9 cellular contexts compared by ENCODE assay signal in genomic region chr9:35618325-35618727, GRCh38. TPM values are rescaled to one million over a fixed set of nuclear protein-coding genes. Genes with fewer than 3 reads are reported as not detected.
A peak's percentile ranks its signal among the peaks of the same experiment; 100 is the strongest.
DNase-seq lines count a peak whose midpoint lies in the region; ATAC-seq and TF ChIP-seq lines count a peak whose summit lies in the region.
"Had no signal": no experiment of that assay in that cellular context is flagged by ENCODE, and none has a peak within 500 bp of the region (broad histone marks: within the 10 kb centered on the region; RNA-seq: fewer than 3 reads in every experiment).

Gene CD72 (minus strand): TSS chr9:35618413. CDS start chr9:35618303, 110 bp downstream.

- no peak within 1 kb of the TSS for H2BK5ac ChIP-seq in IMR-90 (ENCODE audit: low read depth, low read length, poor library complexity, severe bottlenecking)

- H3K4me1 ChIP-seq in BLaER1 (peaks cover 97% of the 10 kb centered on the region), IMR-90 (ENCODE audit: control insufficient read depth, insufficient read depth, low read length) (no peaks in the 10 kb centered on the region), muscle layer of duodenum (ENCODE audit: control insufficient read depth in 1 of 2, insufficient read depth in 2 of 2, low read length in 2 of 2) (peaks cover 0 to 8% of the 10 kb centered on the region in 2 donors)

- no peaks in the 10 kb centered on the region for H3K9me3 ChIP-seq in BLaER1
- H3K9me3 ChIP-seq in IMR-90 (ENCODE audit: control insufficient read depth, insufficient read depth, low read length), result no peaks in the 10 kb centered on the region; the same call in 1 of the 2 replicates
- no peaks in the 10 kb centered on the region for H3K9me3 ChIP-seq in muscle layer of duodenum (ENCODE audit: control insufficient read depth in 1 of 2, low read length in 2 of 2)

- no peaks in the 10 kb centered on the region for H3K9me1 ChIP-seq in IMR-90 (ENCODE audit: insufficient read depth, low read length)

- peak within 1 kb of the TSS; percentile 87 to 90; a peak in 3 of 4 replicates for H4K8ac ChIP-seq in IMR-90 (ENCODE audit: low read depth in 2 of 2, low read length in 2 of 2)

- H4K5ac ChIP-seq in IMR-90 (ENCODE audit: low read depth, low read length), result peak within 1 kb of the TSS; percentile 49; the same call in 1 of the 2 replicates

- H3K14ac ChIP-seq in IMR-90 (replicated peaks; ENCODE audit: low read depth, low read length), result 0 out of 2 replicates have a peak within 1 kb of the TSS, but pooled peaks have one; percentile 29

- no peak for TF ChIP-seq POLR2A in IMR-90 (IDR thresholded peaks at IDR 0.05; ENCODE audit: low read depth, low read length)

- POLR2A ChIA-PET in IMR-90 (lab: Charles Lee; ENCODE audit: unreplicated experiment), result no interaction called here

- no peak within 1 kb of the TSS for H2BK120ac ChIP-seq in IMR-90 (ENCODE audit: low read depth, low read length)

- H3K18ac ChIP-seq in IMR-90 (ENCODE audit: low read depth, low read length), result no peak within 1 kb of the TSS

- CTCF ChIA-PET in IMR-90 (lab: Yijun Ruan, JAX), result no interaction called here

- H3K36me3 ChIP-seq in BLaER1 (peaks cover 29% of the 10 kb centered on the region), IMR-90 (ENCODE audit: control insufficient read depth, insufficient read depth, low read length) (no peaks in the 10 kb centered on the region), muscle layer of duodenum (ENCODE audit: control insufficient read depth in 1 of 2, insufficient read depth in 2 of 2, low read length in 2 of 2) (no peaks in the 10 kb centered on the region)

- no peak within 1 kb of the TSS for H2AK9ac ChIP-seq in IMR-90 (replicated peaks; ENCODE audit: low read depth, low read length, poor library complexity)

- H3K27ac ChIP-seq in BLaER1, result peak within 1 kb of the TSS; percentile 98
- H3K27ac ChIP-seq in IMR-90 (ENCODE audit: insufficient read depth, low read length), result no peak within 1 kb of the TSS
- no peak within 1 kb of the TSS for H3K27ac ChIP-seq in muscle layer of duodenum (ENCODE audit: low read length)

- peak within 1 kb of the TSS; percentile 94 for H2AFZ ChIP-seq in IMR-90 (replicated peaks; ENCODE audit: low read length, poor library complexity)

- H3K4me3 ChIP-seq in BLaER1 (peak within 1 kb of the TSS; percentile 77), IMR-90 (ENCODE audit: insufficient read depth, low read depth, low read length) (peak within 1 kb of the TSS; percentile 43), choroid plexus epithelial cell (ENCODE audit: low read depth, low read length) (peak within 1 kb of the TSS; percentile 39), muscle layer of duodenum (ENCODE audit: low read depth in 1 of 2, low read length in 2 of 2) (peak within 1 kb of the TSS; percentile 60 to 64)

- no peak within 1 kb of the TSS for H2BK20ac ChIP-seq in IMR-90 (ENCODE audit: low read depth, low read length)

- BruUV-seq in IMR-90 (replicated peaks; lab: Mats Ljungman, UMichigan), result no TSS peak

- in situ Hi-C loops in IMR-90 (cut with MboI; ENCODE audit: low sequenced_read_pairs), result no loop called here

- H4K20me1 ChIP-seq in BLaER1 (peaks cover 34% of the 10 kb centered on the region; the same call in 1 of the 2 replicates), IMR-90 (ENCODE audit: insufficient read depth, low read length) (no peaks in the 10 kb centered on the region)

- no peak within 1 kb of the TSS for H2BK15ac ChIP-seq in IMR-90 (ENCODE audit: low read depth, low read length)

- no peak within 1 kb of the TSS for H4K91ac ChIP-seq in IMR-90 (ENCODE audit: insufficient read depth, low read depth, low read length)

- intact Hi-C loops in IMR-90 (cut with micrococcal nuclease), result no loop called here

- dilution Hi-C loops in IMR-90 (cut with HindIII; ENCODE audit: low sequenced_read_pairs, unreplicated experiment), result no loop called here

- no peak within 1 kb of the TSS for H3K56ac ChIP-seq in IMR-90 (ENCODE audit: extremely low read depth, insufficient read depth, low read length)

- H2AK5ac ChIP-seq in IMR-90 (ENCODE audit: low read depth, low read length), result no peak within 1 kb of the TSS

- peak within 1 kb of the TSS; percentile 75 for H3K23ac ChIP-seq in IMR-90 (ENCODE audit: low read depth, low read length)

- ATAC-seq in IMR-90 (ENCODE audit: low read depth), result no peak
- ATAC-seq in HG03565 (IDR thresholded peaks at IDR 0.05; ENCODE audit: unreplicated experiment), result no peak
- ATAC-seq in omental fat pad (ENCODE audit: low FRiP score), result no peak
- ATAC-seq: HCT116 had no signal

- DNase-seq in IMR-90, result no peak
- DNase-seq in choroid plexus epithelial cell (ENCODE audit: low read depth), result no peak
- no peak for DNase-seq in mucosa of gallbladder (ENCODE audit: low spot score)
- DNase-seq in HuH-7 (ENCODE audit: low spot score), result no peak
- DNase-seq in omental fat pad (ENCODE audit: low spot score), result no peak

- H3K9ac ChIP-seq in BLaER1 (peak within 1 kb of the TSS; percentile 90), IMR-90 (ENCODE audit: low read depth, low read length) (peak within 1 kb of the TSS; percentile 42)

- H3K27me3 ChIP-seq in BLaER1 (no peaks in the 10 kb centered on the region), IMR-90 (ENCODE audit: control insufficient read depth, insufficient read depth, low read length) (peaks cover 66% of the 10 kb centered on the region), muscle layer of duodenum (ENCODE audit: low read depth, low read length) (no peaks in the 10 kb centered on the region)

- no peak for TF ChIP-seq RAD21 in IMR-90 (IDR thresholded peaks at IDR 0.05; ENCODE audit: low read length)

- peak within 1 kb of the TSS; percentile 56; the same call in 1 of the 2 replicates for H3K4ac ChIP-seq in IMR-90 (ENCODE audit: low read depth, low read length)

- H3K4me2 ChIP-seq in BLaER1 (peak within 1 kb of the TSS; percentile 100), IMR-90 (ENCODE audit: low read depth, low read length) (peak within 1 kb of the TSS; percentile 84)

- TF ChIP-seq CTCF in IMR-90 (conservative IDR thresholded peaks at IDR 0.05; ENCODE audit: low read depth, low read length) (no peak), choroid plexus epithelial cell (conservative IDR thresholded peaks at IDR 0.05; ENCODE audit: low read depth, low read length) (no peak), omental fat pad (IDR thresholded peaks at IDR 0.05) (no peak)

- H3K79me1 ChIP-seq in IMR-90 (ENCODE audit: low read depth in 1 of 2, low read length in 2 of 2), result no peaks in the 10 kb centered on the region

- WGBS in IMR-90 (ENCODE audit: extremely low coverage in 2 of 2, insufficient read length in 1 of 2), 2 experiments, result no CpG with 5 or more reads among the region's 7 CpGs

TF ChIP-seq in IMR-90, 13 proteins besides CTCF, POLR2A, EP300 and RAD21:
- TF ChIP-seq NFE2L2 (IDR thresholded peaks at IDR 0.05; ENCODE audit: low read depth, low read length) (no peak), MAFK (IDR thresholded peaks at IDR 0.05; ENCODE audit: low read depth, low read length) (no peak), RFX5 (IDR thresholded peaks at IDR 0.05; ENCODE audit: low read depth, low read length) (no peak), MXI1 (IDR thresholded peaks at IDR 0.05; ENCODE audit: borderline replicate concordance, low read depth, low read length) (no peak), MAZ (IDR thresholded peaks at IDR 0.05; ENCODE audit: borderline replicate concordance, low read depth, low read length) (no peak), FOS (IDR thresholded peaks at IDR 0.05; ENCODE audit: low read depth, low read length) (no peak), SMC3 (IDR thresholded peaks at IDR 0.05; ENCODE audit: low read depth, low read length) (no peak), CHD1 (IDR thresholded peaks at IDR 0.05; ENCODE audit: low read depth, low read length) (no peak), BHLHE40 (IDR thresholded peaks at IDR 0.05; ENCODE audit: low read depth, low read length) (no peak), CEBPB (IDR thresholded peaks at IDR 0.05; ENCODE audit: low read depth, low read length) (no peak), ELK1 (IDR thresholded peaks at IDR 0.05; ENCODE audit: borderline replicate concordance, low read depth, low read length) (no peak), USF2 (IDR thresholded peaks at IDR 0.05; ENCODE audit: low read depth, low read length) (no peak), RCOR1 (IDR thresholded peaks at IDR 0.05; ENCODE audit: insufficient replicate concordance, low read length) (no peak)

RNA-seq across cellular contexts. Expression of gene CD72, which starts in this region (rescaled TPM):
- total RNA-seq in IMR-90 (2012; rRNA removed) (0.36 TPM in 1 of 2 replicates, not detected in the other), mucosa of gallbladder (2.4 TPM), omental fat pad (10 to 100 TPM in 1 of 4 donors, 1 to 10 TPM in 3; 1.6 to 15.5 (median 4.9) TPM)
- polyA plus RNA-seq in IMR-90 (2012; rRNA removed), result 0.09 and 0.58 TPM in 2 replicates
- polyA plus RNA-seq in IMR-90 (2012; cell fraction: cytosol; rRNA removed), result 0.06 and 0.46 TPM in 2 replicates
- 5.8 and 7.9 TPM in 2 replicates for polyA plus RNA-seq in IMR-90 (2012; cell fraction: nucleus; rRNA removed; ENCODE audit: low replicate concordance)
